In the genomic region with DNA sequence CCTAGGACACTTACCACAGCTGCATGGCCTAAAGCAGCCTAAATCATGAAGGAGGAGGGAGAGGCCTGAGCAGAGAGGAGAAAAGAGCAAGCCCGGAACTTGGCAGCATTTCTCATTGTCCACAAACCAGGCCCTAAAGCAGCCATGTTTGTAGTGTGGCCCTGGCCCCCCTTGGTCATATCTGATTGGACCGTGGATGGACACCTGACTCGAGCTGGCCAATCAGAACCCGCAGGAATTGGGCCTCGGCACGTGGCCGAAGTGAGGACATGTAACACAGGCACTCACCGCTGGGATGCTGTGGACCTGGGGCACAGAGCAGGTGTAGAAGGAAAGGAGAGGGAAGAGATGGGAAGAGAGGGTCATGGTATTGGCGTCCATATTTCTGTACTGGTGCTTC, we compare ENCODE assay signal across 1 cellular context.
TF ChIP-seq lines count a peak whose summit lies in the region.

No MANE protein-coding gene starts in this region.

TF ChIP-seq in K562, 482 proteins besides CTCF, POLR2A, EP300 and RAD21 (continues in another document):
- TF ChIP-seq ZNF766 (CRISPR knock-in tag; conservative IDR thresholded peaks at IDR 0.05) (no peak), RAD51 (IDR thresholded peaks at IDR 0.05; ENCODE audit: borderline replicate concordance, low read depth) (peak; percentile 80), YY1 (IDR thresholded peaks at IDR 0.05; ENCODE audit: borderline replicate concordance in 1 of 3, control insufficient read depth in 1 of 3, extremely low read depth in 1 of 3, insufficient read depth in 3 of 3, insufficient read length in 1 of 3, insufficient replicate concordance in 2 of 3, low read depth in 1 of 3, low read length in 2 of 3) (peak in 2 of 3 experiments; percentile 65 to 67), ZNF140 (CRISPR knock-in tag; IDR thresholded peaks at IDR 0.05) (no peak), ESRRB (CRISPR knock-in tag; IDR thresholded peaks at IDR 0.05; ENCODE audit: borderline replicate concordance) (no peak), MAX (CRISPR knock-in tag; IDR thresholded peaks at IDR 0.05) (0 out of 2 replicates have a peak, but pooled peaks have one; percentile 49), NFYB (IDR thresholded peaks at IDR 0.05; ENCODE audit: extremely low read depth, insufficient read length) (peak; percentile 90), ZNF518B (CRISPR knock-in tag; IDR thresholded peaks at IDR 0.05) (no peak), NCOA4 (IDR thresholded peaks at IDR 0.05; ENCODE audit: partially characterized antibody) (no peak), ERF (CRISPR knock-in tag; IDR thresholded peaks at IDR 0.05) (no peak), ZNF224 (CRISPR knock-in tag; IDR thresholded peaks at IDR 0.05) (no peak), GABPB1 (CRISPR knock-in tag; IDR thresholded peaks at IDR 0.05) (no peak), GTF2B (IDR thresholded peaks at IDR 0.05; ENCODE audit: extremely low read depth, insufficient read length) (no peak), ZNF655 (CRISPR knock-in tag; IDR thresholded peaks at IDR 0.05) (no peak), EP400 (IDR thresholded peaks at IDR 0.05) (no peak)
- TF ChIP-seq, protein P1, sequence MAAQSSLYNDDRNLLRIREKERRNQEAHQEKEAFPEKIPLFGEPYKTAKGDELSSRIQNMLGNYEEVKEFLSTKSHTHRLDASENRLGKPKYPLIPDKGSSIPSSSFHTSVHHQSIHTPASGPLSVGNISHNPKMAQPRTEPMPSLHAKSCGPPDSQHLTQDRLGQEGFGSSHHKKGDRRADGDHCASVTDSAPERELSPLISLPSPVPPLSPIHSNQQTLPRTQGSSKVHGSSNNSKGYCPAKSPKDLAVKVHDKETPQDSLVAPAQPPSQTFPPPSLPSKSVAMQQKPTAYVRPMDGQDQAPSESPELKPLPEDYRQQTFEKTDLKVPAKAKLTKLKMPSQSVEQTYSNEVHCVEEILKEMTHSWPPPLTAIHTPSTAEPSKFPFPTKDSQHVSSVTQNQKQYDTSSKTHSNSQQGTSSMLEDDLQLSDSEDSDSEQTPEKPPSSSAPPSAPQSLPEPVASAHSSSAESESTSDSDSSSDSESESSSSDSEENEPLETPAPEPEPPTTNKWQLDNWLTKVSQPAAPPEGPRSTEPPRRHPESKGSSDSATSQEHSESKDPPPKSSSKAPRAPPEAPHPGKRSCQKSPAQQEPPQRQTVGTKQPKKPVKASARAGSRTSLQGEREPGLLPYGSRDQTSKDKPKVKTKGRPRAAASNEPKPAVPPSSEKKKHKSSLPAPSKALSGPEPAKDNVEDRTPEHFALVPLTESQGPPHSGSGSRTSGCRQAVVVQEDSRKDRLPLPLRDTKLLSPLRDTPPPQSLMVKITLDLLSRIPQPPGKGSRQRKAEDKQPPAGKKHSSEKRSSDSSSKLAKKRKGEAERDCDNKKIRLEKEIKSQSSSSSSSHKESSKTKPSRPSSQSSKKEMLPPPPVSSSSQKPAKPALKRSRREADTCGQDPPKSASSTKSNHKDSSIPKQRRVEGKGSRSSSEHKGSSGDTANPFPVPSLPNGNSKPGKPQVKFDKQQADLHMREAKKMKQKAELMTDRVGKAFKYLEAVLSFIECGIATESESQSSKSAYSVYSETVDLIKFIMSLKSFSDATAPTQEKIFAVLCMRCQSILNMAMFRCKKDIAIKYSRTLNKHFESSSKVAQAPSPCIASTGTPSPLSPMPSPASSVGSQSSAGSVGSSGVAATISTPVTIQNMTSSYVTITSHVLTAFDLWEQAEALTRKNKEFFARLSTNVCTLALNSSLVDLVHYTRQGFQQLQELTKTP (IDR thresholded peaks at IDR 0.05; ENCODE audit: low read depth in 1 of 2, partially characterized antibody in 2 of 2): no peak
- TF ChIP-seq, protein P2, sequence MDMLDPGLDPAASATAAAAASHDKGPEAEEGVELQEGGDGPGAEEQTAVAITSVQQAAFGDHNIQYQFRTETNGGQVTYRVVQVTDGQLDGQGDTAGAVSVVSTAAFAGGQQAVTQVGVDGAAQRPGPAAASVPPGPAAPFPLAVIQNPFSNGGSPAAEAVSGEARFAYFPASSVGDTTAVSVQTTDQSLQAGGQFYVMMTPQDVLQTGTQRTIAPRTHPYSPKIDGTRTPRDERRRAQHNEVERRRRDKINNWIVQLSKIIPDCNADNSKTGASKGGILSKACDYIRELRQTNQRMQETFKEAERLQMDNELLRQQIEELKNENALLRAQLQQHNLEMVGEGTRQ (CRISPR knock-in tag; IDR thresholded peaks at IDR 0.05): peak; percentile 90
- TF ChIP-seq, protein P3, sequence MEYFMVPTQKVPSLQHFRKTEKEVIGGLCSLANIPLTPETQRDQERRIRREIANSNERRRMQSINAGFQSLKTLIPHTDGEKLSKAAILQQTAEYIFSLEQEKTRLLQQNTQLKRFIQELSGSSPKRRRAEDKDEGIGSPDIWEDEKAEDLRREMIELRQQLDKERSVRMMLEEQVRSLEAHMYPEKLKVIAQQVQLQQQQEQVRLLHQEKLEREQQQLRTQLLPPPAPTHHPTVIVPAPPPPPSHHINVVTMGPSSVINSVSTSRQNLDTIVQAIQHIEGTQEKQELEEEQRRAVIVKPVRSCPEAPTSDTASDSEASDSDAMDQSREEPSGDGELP (CRISPR knock-in tag; IDR thresholded peaks at IDR 0.05; ENCODE audit: borderline replicate concordance): peak; percentile 27; the same call in 1 of the 2 replicates
- TF ChIP-seq, protein P4, sequence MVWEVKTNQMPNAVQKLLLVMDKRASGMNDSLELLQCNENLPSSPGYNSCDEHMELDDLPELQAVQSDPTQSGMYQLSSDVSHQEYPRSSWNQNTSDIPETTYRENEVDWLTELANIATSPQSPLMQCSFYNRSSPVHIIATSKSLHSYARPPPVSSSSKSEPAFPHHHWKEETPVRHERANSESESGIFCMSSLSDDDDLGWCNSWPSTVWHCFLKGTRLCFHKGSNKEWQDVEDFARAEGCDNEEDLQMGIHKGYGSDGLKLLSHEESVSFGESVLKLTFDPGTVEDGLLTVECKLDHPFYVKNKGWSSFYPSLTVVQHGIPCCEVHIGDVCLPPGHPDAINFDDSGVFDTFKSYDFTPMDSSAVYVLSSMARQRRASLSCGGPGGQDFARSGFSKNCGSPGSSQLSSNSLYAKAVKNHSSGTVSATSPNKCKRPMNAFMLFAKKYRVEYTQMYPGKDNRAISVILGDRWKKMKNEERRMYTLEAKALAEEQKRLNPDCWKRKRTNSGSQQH (CRISPR knock-in tag; IDR thresholded peaks at IDR 0.05): no peak
- TF ChIP-seq, protein P5, sequence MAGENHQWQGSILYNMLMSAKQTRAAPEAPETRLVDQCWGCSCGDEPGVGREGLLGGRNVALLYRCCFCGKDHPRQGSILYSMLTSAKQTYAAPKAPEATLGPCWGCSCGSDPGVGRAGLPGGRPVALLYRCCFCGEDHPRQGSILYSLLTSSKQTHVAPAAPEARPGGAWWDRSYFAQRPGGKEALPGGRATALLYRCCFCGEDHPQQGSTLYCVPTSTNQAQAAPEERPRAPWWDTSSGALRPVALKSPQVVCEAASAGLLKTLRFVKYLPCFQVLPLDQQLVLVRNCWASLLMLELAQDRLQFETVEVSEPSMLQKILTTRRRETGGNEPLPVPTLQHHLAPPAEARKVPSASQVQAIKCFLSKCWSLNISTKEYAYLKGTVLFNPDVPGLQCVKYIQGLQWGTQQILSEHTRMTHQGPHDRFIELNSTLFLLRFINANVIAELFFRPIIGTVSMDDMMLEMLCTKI (IDR thresholded peaks at IDR 0.05; ENCODE audit: partially characterized antibody): no peak
- TF ChIP-seq, protein P6, sequence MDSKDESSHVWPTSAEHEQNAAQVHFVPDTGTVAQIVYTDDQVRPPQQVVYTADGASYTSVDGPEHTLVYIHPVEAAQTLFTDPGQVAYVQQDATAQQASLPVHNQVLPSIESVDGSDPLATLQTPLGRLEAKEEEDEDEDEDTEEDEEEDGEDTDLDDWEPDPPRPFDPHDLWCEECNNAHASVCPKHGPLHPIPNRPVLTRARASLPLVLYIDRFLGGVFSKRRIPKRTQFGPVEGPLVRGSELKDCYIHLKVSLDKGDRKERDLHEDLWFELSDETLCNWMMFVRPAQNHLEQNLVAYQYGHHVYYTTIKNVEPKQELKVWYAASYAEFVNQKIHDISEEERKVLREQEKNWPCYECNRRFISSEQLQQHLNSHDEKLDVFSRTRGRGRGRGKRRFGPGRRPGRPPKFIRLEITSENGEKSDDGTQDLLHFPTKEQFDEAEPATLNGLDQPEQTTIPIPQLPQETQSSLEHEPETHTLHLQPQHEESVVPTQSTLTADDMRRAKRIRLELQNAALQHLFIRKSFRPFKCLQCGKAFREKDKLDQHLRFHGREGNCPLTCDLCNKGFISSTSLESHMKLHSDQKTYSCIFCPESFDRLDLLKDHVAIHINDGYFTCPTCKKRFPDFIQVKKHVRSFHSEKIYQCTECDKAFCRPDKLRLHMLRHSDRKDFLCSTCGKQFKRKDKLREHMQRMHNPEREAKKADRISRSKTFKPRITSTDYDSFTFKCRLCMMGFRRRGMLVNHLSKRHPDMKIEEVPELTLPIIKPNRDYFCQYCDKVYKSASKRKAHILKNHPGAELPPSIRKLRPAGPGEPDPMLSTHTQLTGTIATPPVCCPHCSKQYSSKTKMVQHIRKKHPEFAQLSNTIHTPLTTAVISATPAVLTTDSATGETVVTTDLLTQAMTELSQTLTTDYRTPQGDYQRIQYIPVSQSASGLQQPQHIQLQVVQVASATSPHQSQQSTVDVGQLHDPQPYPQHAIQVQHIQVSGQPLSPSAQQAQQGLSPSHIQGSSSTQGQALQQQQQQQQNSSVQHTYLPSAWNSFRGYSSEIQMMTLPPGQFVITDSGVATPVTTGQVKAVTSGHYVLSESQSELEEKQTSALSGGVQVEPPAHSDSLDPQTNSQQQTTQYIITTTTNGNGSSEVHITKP (IDR thresholded peaks at IDR 0.05; ENCODE audit: partially characterized antibody): no peak
- TF ChIP-seq, protein P7, sequence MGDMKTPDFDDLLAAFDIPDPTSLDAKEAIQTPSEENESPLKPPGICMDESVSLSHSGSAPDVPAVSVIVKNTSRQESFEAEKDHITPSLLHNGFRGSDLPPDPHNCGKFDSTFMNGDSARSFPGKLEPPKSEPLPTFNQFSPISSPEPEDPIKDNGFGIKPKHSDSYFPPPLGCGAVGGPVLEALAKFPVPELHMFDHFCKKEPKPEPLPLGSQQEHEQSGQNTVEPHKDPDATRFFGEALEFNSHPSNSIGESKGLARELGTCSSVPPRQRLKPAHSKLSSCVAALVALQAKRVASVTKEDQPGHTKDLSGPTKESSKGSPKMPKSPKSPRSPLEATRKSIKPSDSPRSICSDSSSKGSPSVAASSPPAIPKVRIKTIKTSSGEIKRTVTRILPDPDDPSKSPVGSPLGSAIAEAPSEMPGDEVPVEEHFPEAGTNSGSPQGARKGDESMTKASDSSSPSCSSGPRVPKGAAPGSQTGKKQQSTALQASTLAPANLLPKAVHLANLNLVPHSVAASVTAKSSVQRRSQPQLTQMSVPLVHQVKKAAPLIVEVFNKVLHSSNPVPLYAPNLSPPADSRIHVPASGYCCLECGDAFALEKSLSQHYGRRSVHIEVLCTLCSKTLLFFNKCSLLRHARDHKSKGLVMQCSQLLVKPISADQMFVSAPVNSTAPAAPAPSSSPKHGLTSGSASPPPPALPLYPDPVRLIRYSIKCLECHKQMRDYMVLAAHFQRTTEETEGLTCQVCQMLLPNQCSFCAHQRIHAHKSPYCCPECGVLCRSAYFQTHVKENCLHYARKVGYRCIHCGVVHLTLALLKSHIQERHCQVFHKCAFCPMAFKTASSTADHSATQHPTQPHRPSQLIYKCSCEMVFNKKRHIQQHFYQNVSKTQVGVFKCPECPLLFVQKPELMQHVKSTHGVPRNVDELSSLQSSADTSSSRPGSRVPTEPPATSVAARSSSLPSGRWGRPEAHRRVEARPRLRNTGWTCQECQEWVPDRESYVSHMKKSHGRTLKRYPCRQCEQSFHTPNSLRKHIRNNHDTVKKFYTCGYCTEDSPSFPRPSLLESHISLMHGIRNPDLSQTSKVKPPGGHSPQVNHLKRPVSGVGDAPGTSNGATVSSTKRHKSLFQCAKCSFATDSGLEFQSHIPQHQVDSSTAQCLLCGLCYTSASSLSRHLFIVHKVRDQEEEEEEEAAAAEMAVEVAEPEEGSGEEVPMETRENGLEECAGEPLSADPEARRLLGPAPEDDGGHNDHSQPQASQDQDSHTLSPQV (IDR thresholded peaks at IDR 0.05): peak; percentile 53
